In genomic region chr6:138272543-138273305, GRCh38 we compare ENCODE assay signal across 24 cellular contexts. TPM values are rescaled to one million over a fixed set of nuclear protein-coding genes. Genes with fewer than 3 reads are reported as not detected.
"Had no signal": no experiment of that assay in that cellular context is flagged by ENCODE, and none has a peak within 500 bp of the region (broad histone marks: within the 10 kb centered on the region; RNA-seq: fewer than 3 reads in every experiment).

No MANE protein-coding gene starts in this region.

- H3K4me3 ChIP-seq: cardiac muscle cell, heart left ventricle, tibial artery had no signal

- H3K27ac ChIP-seq: cardiac muscle cell, heart left ventricle, tibial artery had no signal

- H3K9me3 Mint-ChIP-seq: activated naive CD4-positive, alpha-beta T cell treated with anti-CD3 and anti-CD28 coated beads, Interleukin-2, amount 10 ng/mL, durations not matched to agents 7 days and 5 days; activated naive CD8-positive, alpha-beta T cell treated with anti-CD3 and anti-CD28 coated beads, Interleukin-2, amount 50 U/mL, for 24 hours; nephron; T-helper 1 cell treated with Interleukin-12 subunit alpha and Interleukin-12 subunit beta and Interleukin-4 antibody, amounts not matched to agents 30 μg/mL and 1 μg/mL, for 36 hours had no signal

- H3K36me3 ChIP-seq: cardiac muscle cell, heart left ventricle, tibial artery had no signal

- ATAC-seq: activated naive CD8-positive, alpha-beta T cell treated with anti-CD3 and anti-CD28 coated beads, Interleukin-2, amount 50 U/mL, for 24 hours; heart left ventricle had no signal

- DNase-seq: activated CD4-positive, CD25-positive, alpha-beta regulatory T cell treated with anti-CD3 and anti-CD28 coated beads, Interleukin-2, amount 50 U/mL, for 72 hours; activated CD8-positive, alpha-beta memory T cell treated with anti-CD3 and anti-CD28 coated beads for 24 hours; activated CD8-positive, alpha-beta memory T cell treated with anti-CD3 and anti-CD28 coated beads, Interleukin-2, amount 50 U/mL, for 48 hours; activated effector memory CD4-positive, alpha-beta T cell treated with Interleukin-2 at 50 U/mL for 16 hours; activated naive CD4-positive, alpha-beta T cell treated with anti-CD3 and anti-CD28 coated beads, Interleukin-2, amount 10 ng/mL, durations not matched to agents 7 days and 5 days; activated naive CD8-positive, alpha-beta T cell treated with anti-CD3 and anti-CD28 coated beads, Interleukin-2, amount 50 U/mL, for 24 hours; activated T-cell treated with anti-CD3 and anti-CD28 coated beads, Interleukin-2, amount 50 U/mL, for 48 hours; aorta; dermis blood vessel endothelial cell; effector memory CD4-positive, alpha-beta T cell; foreskin melanocyte; heart left ventricle; stimulated activated CD4-positive, alpha-beta T cell treated with anti-CD3 and anti-CD28 coated beads, Interleukin-12 subunit alpha, Interleukin-12 subunit beta, amount 100 ng/mL, for 4 hours; stimulated activated CD4-positive, alpha-beta T cell treated with anti-CD3 and anti-CD28 coated beads, Interleukin-1b, Interleukin-23, amount 100 ng/mL, for 48 hours; stimulated activated CD8-positive, alpha-beta memory T cell treated with anti-CD3 and anti-CD28 coated beads, Interleukin-4, amount 100 ng/mL, for 48 hours; stimulated activated naive CD4-positive, alpha-beta T cell treated with Interleukin-2 at 50 U/mL for 16 hours; substantia nigra; tibial artery had no signal

- H3K4me3 Mint-ChIP-seq: activated naive CD4-positive, alpha-beta T cell treated with anti-CD3 and anti-CD28 coated beads, Interleukin-2, amount 10 ng/mL, durations not matched to agents 7 days and 5 days; activated naive CD8-positive, alpha-beta T cell treated with anti-CD3 and anti-CD28 coated beads, Interleukin-2, amount 50 U/mL, for 24 hours; nephron; T-helper 1 cell treated with Interleukin-12 subunit alpha and Interleukin-12 subunit beta and Interleukin-4 antibody, amounts not matched to agents 30 μg/mL and 1 μg/mL, for 36 hours had no signal

- H3K4me1 ChIP-seq: heart left ventricle, tibial artery had no signal

- H3K9me3 ChIP-seq: heart left ventricle, tibial artery had no signal

- H3K27me3 ChIP-seq: tibial artery had no signal

- H3K36me3 Mint-ChIP-seq: activated naive CD4-positive, alpha-beta T cell treated with anti-CD3 and anti-CD28 coated beads, Interleukin-2, amount 10 ng/mL, durations not matched to agents 7 days and 5 days had no signal

- H3K27ac Mint-ChIP-seq: activated naive CD4-positive, alpha-beta T cell treated with anti-CD3 and anti-CD28 coated beads, Interleukin-2, amount 10 ng/mL, durations not matched to agents 7 days and 5 days; activated naive CD8-positive, alpha-beta T cell treated with anti-CD3 and anti-CD28 coated beads, Interleukin-2, amount 50 U/mL, for 24 hours; nephron; T-helper 1 cell treated with Interleukin-12 subunit alpha and Interleukin-12 subunit beta and Interleukin-4 antibody, amounts not matched to agents 30 μg/mL and 1 μg/mL, for 36 hours had no signal

- H3K4me1 Mint-ChIP-seq: activated naive CD4-positive, alpha-beta T cell treated with anti-CD3 and anti-CD28 coated beads, Interleukin-2, amount 10 ng/mL, durations not matched to agents 7 days and 5 days; activated naive CD8-positive, alpha-beta T cell treated with anti-CD3 and anti-CD28 coated beads, Interleukin-2, amount 50 U/mL, for 24 hours; nephron had no signal

RNA-seq across cellular contexts. Expression of gene PBOV1, which starts 54.4 kb away (rescaled TPM):
- total RNA-seq: aorta, cardiac muscle cell, chondrocyte, dermis blood vessel endothelial cell, heart left ventricle, liver, renal cortical epithelial cell had no signal
- polyA plus RNA-seq: aorta, cardiac muscle cell, heart left ventricle, liver had no signal
